11 cellular contexts compared by ENCODE assay signal in the genomic region with DNA sequence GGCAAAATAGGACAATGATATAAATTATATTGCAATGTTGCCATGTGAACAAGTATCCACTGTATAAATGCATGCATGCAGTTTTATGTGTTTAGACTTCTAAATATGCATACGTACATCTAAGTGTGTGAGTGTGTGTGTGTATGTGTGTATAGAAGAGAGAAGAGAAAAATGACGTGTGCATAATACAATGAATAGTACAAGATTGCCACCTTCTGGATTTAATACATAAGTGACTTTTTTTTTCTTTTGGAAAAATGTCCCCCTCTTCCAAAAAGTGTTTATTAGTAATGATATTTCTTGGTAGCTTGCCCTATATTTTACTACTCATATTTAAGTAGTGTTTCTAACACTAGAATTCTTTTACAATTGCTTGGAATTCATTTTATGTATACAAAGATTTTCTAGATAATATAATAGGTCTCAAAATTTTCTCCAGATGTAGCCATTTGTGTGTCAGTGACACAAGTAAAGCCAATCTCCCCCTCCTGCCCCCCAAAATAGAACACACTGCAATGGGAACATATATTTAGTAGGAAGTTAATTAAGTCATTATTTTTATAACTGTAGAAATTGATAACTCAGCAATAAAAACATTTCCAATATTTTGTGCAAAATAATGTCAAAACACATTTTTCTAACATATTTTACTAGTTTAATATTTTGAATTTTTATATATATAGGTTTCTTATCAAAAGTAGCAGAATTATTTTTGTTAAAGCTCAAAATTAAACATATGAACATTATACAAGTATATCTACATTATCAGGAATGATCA.
DNase-seq lines count a peak whose midpoint lies in the region; FAIRE-seq and TF ChIP-seq lines count a peak whose summit lies in the region.
"Had no signal": no experiment of that assay in that cellular context is flagged by ENCODE, and none has a peak within 500 bp of the region (broad histone marks: within the 10 kb centered on the region; RNA-seq: fewer than 3 reads in every experiment).

No MANE protein-coding gene starts in this region.

- H3K9ac ChIP-seq in mammary epithelial cell (ENCODE audit: insufficient read depth, low read length), result no peak overlapping the region
- H3K9ac ChIP-seq: BLaER1 had no signal

- no TSS peak for BruUV-seq in MCF 10A (replicated peaks; lab: Mats Ljungman, UMichigan)
- BruUV-seq in mammary epithelial cell (replicated peaks; lab: Mats Ljungman, UMichigan), result no TSS peak

- TF ChIP-seq POLR2A in sigmoid colon (IDR thresholded peaks at IDR 0.05), result no peak

- POLR2A ChIA-PET in MCF 10A (lab: Yijun Ruan, JAX), result no interaction called here

- intact Hi-C loops in MCF 10A (cut with micrococcal nuclease) (loop anchor here (5.0 to 10.0 kb wide), 2 partner anchors 201 to 512 kb away; no protein-coding TSS in a partner anchor), mammary epithelial cell (cut with micrococcal nuclease) (no loop called here), sigmoid colon (cut with DNase I) (no loop called here)

- in situ Hi-C loops in mammary epithelial cell (cut with MboI; ENCODE audit: low sequenced_read_pairs in 2 of 2), result no loop called here

- no peak for TF ChIP-seq EP300 in sigmoid colon (IDR thresholded peaks at IDR 0.05)

- peak; percentile 51 for FAIRE-seq in endometrium (lab: Jason Lieb, UNC)

- H3K27ac ChIP-seq in mammary epithelial cell (ENCODE audit: insufficient read depth, low read depth, low read length), result no peak overlapping the region
- H3K27ac ChIP-seq in sigmoid colon, result no peak overlapping the region
- H3K27ac ChIP-seq: BLaER1, epithelial cell of prostate had no signal

- peaks cover 2% of the 10 kb centered on the region for H3K27me3 ChIP-seq in mammary epithelial cell (ENCODE audit: insufficient read depth, low read length)
- no peaks in the 10 kb centered on the region for H3K27me3 ChIP-seq in sigmoid colon
- H3K27me3 ChIP-seq: BLaER1 had no signal

- H3K4me1 Mint-ChIP-seq in MCF 10A (ENCODE audit: insufficient read depth, unreplicated experiment), result no peaks in the 10 kb centered on the region

- H3K9me3 ChIP-seq in mammary epithelial cell (replicated peaks; ENCODE audit: insufficient read depth, low read length), result no peaks in the 10 kb centered on the region
- H3K9me3 ChIP-seq in sigmoid colon, result no peaks in the 10 kb centered on the region
- H3K9me3 ChIP-seq: BLaER1 had no signal

- 3% methylated on average over 2 of the region's 2 CpGs for WGBS in mammary epithelial cell (ENCODE audit: low coverage, missing lambda C conversion rate)
- 3 to 18% methylated on average over 2 of the region's 2 CpGs for WGBS in sigmoid colon, 2 donors

- no peaks in the 10 kb centered on the region for H3K4me1 ChIP-seq in mammary epithelial cell (ENCODE audit: insufficient read depth, low read length)
- no peaks in the 10 kb centered on the region for H3K4me1 ChIP-seq in sigmoid colon
- H3K4me1 ChIP-seq: BLaER1 had no signal

- no peak overlapping the region for H3K4me3 Mint-ChIP-seq in MCF 10A (ENCODE audit: unreplicated experiment)
- H3K4me3 Mint-ChIP-seq: stimulated activated naive CD8-positive, alpha-beta T cell treated with anti-CD3 and anti-CD28 coated beads, Interleukin-15, Interleukin-2, amounts not matched to agents 100 ng/mL and 50 ng/mL, for 24 hours had no signal

- CTCF ChIA-PET in MCF 10A (lab: Yijun Ruan, JAX) (interaction anchor here (0.7 to 1.0 kb wide), 2 partner anchors 516 to 817 kb away, joined by 3 to 4 read pairs; no protein-coding TSS in a partner anchor), mammary epithelial cell (lab: Charles Lee; ENCODE audit: low non-redundant PET) (no interaction called here)

- no peaks in the 10 kb centered on the region for H3K36me3 ChIP-seq in mammary epithelial cell (ENCODE audit: insufficient read depth, low read length)
- H3K36me3 ChIP-seq in sigmoid colon, result no peaks in the 10 kb centered on the region
- H3K36me3 ChIP-seq: BLaER1 had no signal

- H3K79me2 ChIP-seq in mammary epithelial cell (ENCODE audit: insufficient read depth, low read length), result no peaks in the 10 kb centered on the region

- DNase-seq in MCF 10A (ENCODE audit: unreplicated experiment) (peak; percentile 36), mammary epithelial cell (no peak), NCI-H82 treated with DMSO at 0.1 percent for 48 hours (lab: John Stamatoyannopoulos, UW; ENCODE audit: unreplicated experiment) (peak; percentile 63), HuH-7 (ENCODE audit: low spot score) (no peak), hepatic stellate cell (ENCODE audit: low spot score) (no peak), sigmoid colon (no peak)
- DNase-seq in NK-92 treated with Interleukin-12 subunit alpha and Interleukin-12 subunit beta, amount 100 ng/mL, for 24 hours (lab: John Stamatoyannopoulos, UW), result no peak

- H3K9me3 Mint-ChIP-seq in MCF 10A (ENCODE audit: unreplicated experiment), result no peaks in the 10 kb centered on the region
- H3K9me3 Mint-ChIP-seq: stimulated activated naive CD8-positive, alpha-beta T cell treated with anti-CD3 and anti-CD28 coated beads, Interleukin-15, Interleukin-2, amounts not matched to agents 100 ng/mL and 50 ng/mL, for 24 hours had no signal

- H3K4me3 ChIP-seq in mammary epithelial cell (replicated peaks in 1 of 3; ENCODE audit: insufficient read depth in 1 of 3, low read depth in 2 of 3, low read length in 3 of 3), result no peak overlapping the region
- no peak overlapping the region for H3K4me3 ChIP-seq in sigmoid colon
- H3K4me3 ChIP-seq: BLaER1 had no signal

- TF ChIP-seq CTCF in MCF 10A (IDR thresholded peaks at IDR 0.05; ENCODE audit: unreplicated experiment), result peak; percentile 57
- peak in 1 of 2 donors; percentile 28 for TF ChIP-seq CTCF in mammary epithelial cell (conservative IDR thresholded peaks at IDR 0.05 in 1 of 2, IDR thresholded peaks at IDR 0.05 in 1 of 2; ENCODE audit: extremely low read depth in 1 of 2, insufficient read depth in 1 of 2, low read depth in 1 of 2, low read length in 2 of 2)
- no peak for TF ChIP-seq CTCF in sigmoid colon (IDR thresholded peaks at IDR 0.05)

- H2AFZ ChIP-seq in mammary epithelial cell (ENCODE audit: low read depth, low read length), result no peak overlapping the region

- no peak overlapping the region for H3K4me2 ChIP-seq in mammary epithelial cell (ENCODE audit: insufficient read depth, low read depth, low read length)
- H3K4me2 ChIP-seq: BLaER1 had no signal

- no peaks in the 10 kb centered on the region for H3K27me3 Mint-ChIP-seq in MCF 10A (ENCODE audit: insufficient read depth, unreplicated experiment)
- H3K27me3 Mint-ChIP-seq: stimulated activated naive CD8-positive, alpha-beta T cell treated with anti-CD3 and anti-CD28 coated beads, Interleukin-15, Interleukin-2, amounts not matched to agents 100 ng/mL and 50 ng/mL, for 24 hours had no signal

- H3K27ac Mint-ChIP-seq in MCF 10A (ENCODE audit: low read depth, unreplicated experiment), result no peak overlapping the region
- H3K27ac Mint-ChIP-seq: stimulated activated naive CD8-positive, alpha-beta T cell treated with anti-CD3 and anti-CD28 coated beads, Interleukin-15, Interleukin-2, amounts not matched to agents 100 ng/mL and 50 ng/mL, for 24 hours had no signal

- dilution Hi-C loops in mammary epithelial cell (cut with HindIII; ENCODE audit: low sequenced_read_pairs), result no loop called here

- H3K36me3 Mint-ChIP-seq in MCF 10A (ENCODE audit: insufficient read depth, unreplicated experiment), result no peaks in the 10 kb centered on the region

- no peaks in the 10 kb centered on the region for H4K20me1 ChIP-seq in mammary epithelial cell (ENCODE audit: insufficient read depth, low read length)
- H4K20me1 ChIP-seq: BLaER1 had no signal

Comparison
In these comparisons a context has a peak if more than half of its experiments do, and no peak if none do; other contexts are left out.
1. DNase-seq: peak in MCF 10A (single experiment) and NCI-H82 treated with DMSO at 0.1 percent for 48 hours (single experiment); none in mammary epithelial cell (single experiment), HuH-7 (single experiment), hepatic stellate cell (single experiment), NK-92 treated with Interleukin-12 subunit alpha and Interleukin-12 subunit beta, amount 100 ng/mL, for 24 hours (single experiment) and sigmoid colon (single experiment).